In the genomic region with DNA sequence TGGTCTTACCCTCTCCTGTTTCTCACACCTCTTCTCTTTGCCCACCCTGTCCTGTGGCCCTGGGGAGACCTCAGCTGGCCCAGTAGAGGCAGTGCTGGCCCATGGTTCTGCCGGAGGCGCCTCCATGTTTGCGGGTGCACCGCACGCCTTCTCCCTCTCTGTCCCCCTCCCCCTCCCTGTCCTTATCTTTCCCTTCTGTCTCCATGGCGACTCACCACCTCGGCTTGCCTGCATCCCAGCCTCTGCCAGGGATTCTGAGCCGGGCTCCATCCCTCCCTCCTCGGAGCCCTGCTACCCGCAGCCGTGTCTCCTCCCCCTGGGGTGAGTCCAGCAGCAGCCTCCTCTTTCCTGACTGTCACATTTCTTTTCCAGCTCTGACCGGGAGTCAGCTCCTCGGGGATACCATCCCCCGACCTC, we compare ENCODE assay signal across 10 cellular contexts. TPM values are rescaled to one million over a fixed set of nuclear protein-coding genes. Genes with fewer than 3 reads are reported as not detected.
DNase-seq lines count a peak whose midpoint lies in the region; ATAC-seq and TF ChIP-seq lines count a peak whose summit lies in the region.
"Had no signal": no experiment of that assay in that cellular context is flagged by ENCODE, and none has a peak within 500 bp of the region (broad histone marks: within the 10 kb centered on the region; RNA-seq: fewer than 3 reads in every experiment).

Gene RNF112 (plus strand): TSS at position 358 of the 417 bp plus-strand sequence. CDS start 177 bp downstream, outside the sequence.

- H3K4me1 Mint-ChIP-seq in HFFc6 (ENCODE audit: low read depth), result peaks cover 24% of the 10 kb centered on the region
- H3K4me1 Mint-ChIP-seq in T-cell, result no peaks in the 10 kb centered on the region

- TF ChIP-seq CTCF in HFFc6 (IDR thresholded peaks at IDR 0.05), result no peak

- intact Hi-C loops in sciatic nerve (cut with DNase I), result no loop called here

- no peaks in the 10 kb centered on the region for H3K36me3 Mint-ChIP-seq in HFFc6 (ENCODE audit: low read depth)
- H3K36me3 Mint-ChIP-seq in T-cell, result no peaks in the 10 kb centered on the region

- H3K27ac Mint-ChIP-seq in HFFc6 (peak within 1 kb of the TSS; percentile 18; the same call in 1 of the 2 replicates), T-cell (no peak within 1 kb of the TSS)

- peak; percentile 44 for ATAC-seq in sciatic nerve
- no peak for ATAC-seq in HG02610 (IDR thresholded peaks at IDR 0.05; ENCODE audit: unreplicated experiment)
- no peak for ATAC-seq in HG02763 (IDR thresholded peaks at IDR 0.05; ENCODE audit: unreplicated experiment)
- ATAC-seq in T-cell (replicated peaks in 1 of 4), result no peak

- H3K9me3 Mint-ChIP-seq in HFFc6, result no peaks in the 10 kb centered on the region
- H3K9me3 Mint-ChIP-seq in T-cell, result no peaks in the 10 kb centered on the region

- CTCF ChIA-PET in T-cell (lab: Charles Lee), result no interaction called here

- no peaks in the 10 kb centered on the region; the same call in 1 of the 2 replicates for H3K27me3 Mint-ChIP-seq in HFFc6 (ENCODE audit: insufficient read depth)
- peaks cover 0 to 5% of the 10 kb centered on the region in 2 donors for H3K27me3 Mint-ChIP-seq in T-cell

- POLR2A ChIA-PET in T-cell (lab: Charles Lee), result no interaction called here

- DNase-seq in HFFc6 (peak; percentile 45), hepatic stellate cell (ENCODE audit: low spot score) (peak; percentile 65), sciatic nerve (ENCODE audit: low spot score) (no peak), T-cell (no peak), HPDE6-E6E7 (ENCODE audit: extremely low spot score) (no peak)
- DNase-seq: stimulated activated CD4-positive, alpha-beta T cell treated with anti-CD3 and anti-CD28 coated beads, Interleukin-12 subunit alpha, Interleukin-12 subunit beta, amount 100 ng/mL, for 4 hours had no signal

- peak within 1 kb of the TSS; percentile 84 for H3K27ac ChIP-seq in angular gyrus (ENCODE audit: low read depth, low read length)
- H3K27ac ChIP-seq: SJSA1 had no signal

- no peak within 1 kb of the TSS for H3K4me3 Mint-ChIP-seq in HFFc6
- H3K4me3 Mint-ChIP-seq in T-cell, result no peak within 1 kb of the TSS

RNA-seq across cellular contexts. Expression of gene RNF112, which starts in this region (rescaled TPM):
- 1 to 10 TPM in 1 of 6 experiments, under 1 TPM in 5; 0.40 to 1.2 (median 0.73) TPM for total RNA-seq in HFFc6 (2021; fragmentation: NEBNext Ultra II Directional; extraction: Animal tissue kit (Norgen Biotek cat#: 25700))
- 3.9 TPM for total RNA-seq in sciatic nerve
- 1 to 10 TPM in 3 of 5 donors, under 1 TPM in 2; 0.40 to 1.8 (median 1.2) TPM for total RNA-seq in T-cell
- total RNA-seq: SJSA1 had no signal

Comparison
In these comparisons a context has a peak if more than half of its experiments do, and no peak if none do; other contexts are left out.
1. DNase-seq: peak in HFFc6 (single experiment) and hepatic stellate cell (single experiment); none in sciatic nerve (single experiment), T-cell (0 of 34) and HPDE6-E6E7 (single experiment).